Comparison of ENCODE assay signal across 11 cellular contexts in the genomic region with DNA sequence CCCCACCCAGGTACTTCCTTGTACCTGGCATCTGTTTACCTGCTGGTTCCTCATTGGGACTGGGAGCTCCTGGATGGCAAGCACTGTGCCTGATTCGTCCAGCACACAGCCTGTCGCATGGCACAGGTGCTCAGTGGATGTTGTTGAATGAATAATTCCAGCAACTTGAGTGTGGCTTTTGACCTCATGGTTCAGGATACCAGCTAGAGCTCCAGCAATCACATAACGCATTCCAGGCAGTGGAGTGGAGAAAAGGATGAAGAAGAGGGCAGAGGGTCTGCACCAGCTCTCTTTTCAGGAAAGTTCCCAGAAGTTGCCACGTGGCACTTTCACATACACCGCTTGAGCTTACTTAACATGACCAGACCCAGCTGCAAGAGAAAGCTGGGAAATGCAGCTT. TPM values are rescaled to one million over a fixed set of nuclear protein-coding genes. Genes with fewer than 3 reads are reported as not detected.
DNase-seq lines count a peak whose midpoint lies in the region; ATAC-seq and TF ChIP-seq lines count a peak whose summit lies in the region.
"Had no signal": no experiment of that assay in that cellular context is flagged by ENCODE, and none has a peak within 500 bp of the region (broad histone marks: within the 10 kb centered on the region; RNA-seq: fewer than 3 reads in every experiment).

No MANE protein-coding gene starts in this region.

- no peak overlapping the region for H3K27ac ChIP-seq in mammary epithelial cell (ENCODE audit: insufficient read depth, low read depth, low read length)
- H3K27ac ChIP-seq in angular gyrus (ENCODE audit: low read depth, low read length): peak overlapping the region; percentile 61
- H3K27ac ChIP-seq in tibial artery: peak overlapping the region; percentile 64 to 77
- H3K27ac ChIP-seq in aorta (ENCODE audit: low read depth in 1 of 2, low read length in 2 of 2): no peak overlapping the region

- no peaks in the 10 kb centered on the region for H3K9me3 Mint-ChIP-seq in MCF 10A (ENCODE audit: unreplicated experiment)

- no peak overlapping the region for H3K27ac Mint-ChIP-seq in MCF 10A (ENCODE audit: low read depth, unreplicated experiment)

- H3K27me3 ChIP-seq in mammary epithelial cell (ENCODE audit: insufficient read depth, low read length) (no peaks in the 10 kb centered on the region), tibial artery (no peaks in the 10 kb centered on the region), aorta (ENCODE audit: control insufficient read depth in 1 of 2, insufficient read depth in 2 of 2, low read length in 1 of 2) (no peaks in the 10 kb centered on the region)

- 75% methylated on average over 4 of the region's 5 CpGs for WGBS in mammary epithelial cell (ENCODE audit: low coverage, missing lambda C conversion rate)
- WGBS in aorta, 2 donors: 77 to 88% methylated on average over 5 of the region's 5 CpGs

- H4K20me1 ChIP-seq in mammary epithelial cell (ENCODE audit: insufficient read depth, low read length): no peaks in the 10 kb centered on the region

- CTCF ChIA-PET in MCF 10A (lab: Yijun Ruan, JAX): interaction anchor here (0.5 to 3.0 kb wide), 4 partner anchors 19 to 1577 kb away, joined by 3 to 20 read pairs (median 5); no protein-coding TSS in a partner anchor
- CTCF ChIA-PET in mammary epithelial cell (lab: Charles Lee; ENCODE audit: low non-redundant PET): no interaction called here

- no peak overlapping the region for H3K4me2 ChIP-seq in mammary epithelial cell (ENCODE audit: insufficient read depth, low read depth, low read length)

- H3K4me3 Mint-ChIP-seq in MCF 10A (ENCODE audit: unreplicated experiment): peak overlapping the region; percentile 72

- H3K9me3 ChIP-seq in mammary epithelial cell (replicated peaks; ENCODE audit: insufficient read depth, low read length) (no peaks in the 10 kb centered on the region), mucosa of descending colon (no peaks in the 10 kb centered on the region), tibial artery (no peaks in the 10 kb centered on the region), aorta (ENCODE audit: control insufficient read depth, low read length) (no peaks in the 10 kb centered on the region)

- H2AFZ ChIP-seq in mammary epithelial cell (ENCODE audit: low read depth, low read length): no peak overlapping the region

- POLR2A ChIA-PET in MCF 10A (lab: Yijun Ruan, JAX): interaction anchor here (0.6 to 1.0 kb wide), 2 partner anchors 131 to 1939 kb away, joined by 3 read pairs; no protein-coding TSS in a partner anchor

- peaks cover 34% of the 10 kb centered on the region for H3K4me1 ChIP-seq in mammary epithelial cell (ENCODE audit: insufficient read depth, low read length)
- peaks cover 39% of the 10 kb centered on the region for H3K4me1 ChIP-seq in mucosa of descending colon (ENCODE audit: low read depth)
- peaks cover 0 to 67% (median 55%) of the 10 kb centered on the region in 4 donors for H3K4me1 ChIP-seq in tibial artery
- no peaks in the 10 kb centered on the region for H3K4me1 ChIP-seq in aorta (ENCODE audit: control insufficient read depth in 1 of 2, insufficient read depth in 2 of 2, low read length in 2 of 2)

- DNase-seq in MCF 10A (ENCODE audit: unreplicated experiment): no peak
- no peak for DNase-seq in mammary epithelial cell
- DNase-seq in mucosa of descending colon: peak in 1 of 3 donors; percentile 46
- no peak for DNase-seq in tibial artery
- no peak for DNase-seq in aorta
- DNase-seq: activated effector memory CD4-positive, alpha-beta T cell treated with Interleukin-2 at 50 U/mL for 16 hours had no signal

- dilution Hi-C loops in mammary epithelial cell (cut with HindIII; ENCODE audit: low sequenced_read_pairs): no loop called here

- ATAC-seq in mucosa of descending colon: peak; percentile 45
- no peak for ATAC-seq in aorta (ENCODE audit: low FRiP score)
- ATAC-seq in SK-N-SH treated with all-trans-retinoic acid at 6 μM for 48 hours: no peak
- no peak for ATAC-seq in GM18873 (IDR thresholded peaks at IDR 0.05; ENCODE audit: low FRiP score, unreplicated experiment)

- peaks cover 35% of the 10 kb centered on the region for H3K4me1 Mint-ChIP-seq in MCF 10A (ENCODE audit: insufficient read depth, unreplicated experiment)

- intact Hi-C loops in MCF 10A (cut with micrococcal nuclease): no loop called here
- intact Hi-C loops in mammary epithelial cell (cut with micrococcal nuclease): no loop called here
- intact Hi-C loops in mucosa of descending colon (cut with DNase I, micrococcal nuclease): no loop called here
- intact Hi-C loops in tibial artery (cut with DNase I; ENCODE audit: low total_unique reads): no loop called here
- intact Hi-C loops in aorta (cut with DNase I): no loop called here

- in situ Hi-C loops in mammary epithelial cell (cut with MboI; ENCODE audit: low sequenced_read_pairs in 2 of 2): no loop called here

- TF ChIP-seq CTCF in MCF 10A (IDR thresholded peaks at IDR 0.05; ENCODE audit: unreplicated experiment) (no peak), mammary epithelial cell (conservative IDR thresholded peaks at IDR 0.05 in 1 of 2, IDR thresholded peaks at IDR 0.05 in 1 of 2; ENCODE audit: extremely low read depth in 1 of 2, insufficient read depth in 1 of 2, low read depth in 1 of 2, low read length in 2 of 2) (no peak), mucosa of descending colon (IDR thresholded peaks at IDR 0.05) (no peak), tibial artery (IDR thresholded peaks at IDR 0.05) (no peak)

- H3K36me3 Mint-ChIP-seq in MCF 10A (ENCODE audit: insufficient read depth, unreplicated experiment): peaks cover 7% of the 10 kb centered on the region

- no peak overlapping the region for H3K4me3 ChIP-seq in mammary epithelial cell (replicated peaks in 1 of 3; ENCODE audit: insufficient read depth in 1 of 3, low read depth in 2 of 3, low read length in 3 of 3)
- no peak overlapping the region for H3K4me3 ChIP-seq in mucosa of descending colon
- no peak overlapping the region for H3K4me3 ChIP-seq in tibial artery
- no peak overlapping the region for H3K4me3 ChIP-seq in aorta (ENCODE audit: low read length in 2 of 2)

- H3K79me2 ChIP-seq in mammary epithelial cell (ENCODE audit: insufficient read depth, low read length): no peaks in the 10 kb centered on the region

- H3K36me3 ChIP-seq in mammary epithelial cell (ENCODE audit: insufficient read depth, low read length) (no peaks in the 10 kb centered on the region), mucosa of descending colon (ENCODE audit: low read depth) (no peaks in the 10 kb centered on the region), tibial artery (peaks cover 0 to 23% (median 15%) of the 10 kb centered on the region in 3 donors), aorta (ENCODE audit: control insufficient read depth in 1 of 2, insufficient read depth in 2 of 2, low read length in 1 of 2) (no peaks in the 10 kb centered on the region)

- no peak overlapping the region for H3K9ac ChIP-seq in mammary epithelial cell (ENCODE audit: insufficient read depth, low read length)

- no peaks in the 10 kb centered on the region for H3K27me3 Mint-ChIP-seq in MCF 10A (ENCODE audit: insufficient read depth, unreplicated experiment)

- BruUV-seq in MCF 10A (replicated peaks; lab: Mats Ljungman, UMichigan) (no TSS peak), mammary epithelial cell (replicated peaks; lab: Mats Ljungman, UMichigan) (no TSS peak)

TF ChIP-seq in SK-N-SH treated with all-trans-retinoic acid at 6 μM for 48 hours, 23 proteins besides CTCF, POLR2A, EP300 and RAD21:
- TF ChIP-seq ZC3H10 (CRISPR knock-in tag; IDR thresholded peaks at IDR 0.05): no peak
- no peak for TF ChIP-seq ZNF70 (CRISPR knock-in tag; IDR thresholded peaks at IDR 0.05)

RNA-seq across cellular contexts. Expression of gene CAMKK1, which starts 1.3 kb away (rescaled TPM):
- 3.8 and 4.3 TPM in 2 replicates for total RNA-seq in MCF 10A (2022)
- total RNA-seq in mammary epithelial cell: 1 to 10 TPM; 1.8 to 2.0 TPM
- 2.6 TPM for polyA plus RNA-seq in mammary epithelial cell
- 5.6 TPM for polyA minus RNA-seq in mammary epithelial cell
- 10 to 100 TPM in 1 of 3 donors, 1 to 10 TPM in 2; 4.8 to 11.6 (median 6.2) TPM for total RNA-seq in mucosa of descending colon
- 10 to 100 TPM in 1 of 2 donors, 1 to 10 TPM in 1; 5.1 to 11.2 TPM for total RNA-seq in aorta
- polyA plus RNA-seq in aorta: 1 to 10 TPM; 1.6 to 4.2 TPM

RNA-seq across cellular contexts. Expression of gene P2RX1, which starts 22.1 kb away (rescaled TPM):
- total RNA-seq in MCF 10A (2022): not detected in 2 replicates
- total RNA-seq in mammary epithelial cell: not detected
- not detected for polyA plus RNA-seq in mammary epithelial cell
- polyA minus RNA-seq in mammary epithelial cell: not detected
- total RNA-seq in mucosa of descending colon: 1 to 10 TPM; 2.5 to 4.9 (median 3.5) TPM
- total RNA-seq in aorta: 1 to 10 TPM; 3.5 to 4.7 TPM
- 1 to 10 TPM in 1 of 2 donors, under 1 TPM in 1; 0.50 to 1.6 TPM for polyA plus RNA-seq in aorta
- total RNA-seq: NCI-H460 had no signal
- polyA plus RNA-seq: fibroblast of lung had no signal

RNA-seq across cellular contexts. Expression of gene NCBP3, which starts 48.1 kb away (rescaled TPM):
- total RNA-seq in MCF 10A (2022): 47.1 and 52.5 TPM in 2 replicates
- total RNA-seq in mammary epithelial cell: 10 to 100 TPM; 21.2 to 42.0 TPM
- 8.5 TPM for polyA plus RNA-seq in mammary epithelial cell
- 8.6 TPM for polyA minus RNA-seq in mammary epithelial cell
- total RNA-seq in mucosa of descending colon: 10 to 100 TPM; 39.4 to 50.5 (median 44.7) TPM
- total RNA-seq in aorta: 10 to 100 TPM; 28.2 to 36.9 TPM
- polyA plus RNA-seq in aorta: 10 to 100 TPM in 1 of 2 donors, 1 to 10 TPM in 1; 6.5 to 19.0 TPM

Comparison
In these comparisons a context has a peak if more than half of its experiments do, and no peak if none do; other contexts are left out.
1. H3K27ac ChIP-seq: peak in angular gyrus (single experiment) and tibial artery (2 of 2); none in mammary epithelial cell (single experiment) and aorta (0 of 2).